In genomic region chr14:22929104-22929847, GRCh38 we compare ENCODE assay signal across 7 cellular contexts. TPM values are rescaled to one million over a fixed set of nuclear protein-coding genes. Genes with fewer than 3 reads are reported as not detected.
DNase-seq lines count a peak whose midpoint lies in the region; ATAC-seq and TF ChIP-seq lines count a peak whose summit lies in the region.

PRMT5 (minus strand) TSS chr14:22929376; CDS start chr14:22929361, 15 bp downstream.

- no peaks in the 10 kb centered on the region for H4K20me1 ChIP-seq in hepatocyte (ENCODE audit: insufficient read depth, poor library complexity, severe bottlenecking)

- 2% methylated on average over 45 of the region's 47 CpGs for WGBS in hepatocyte (ENCODE audit: low lambda C conversion rate, missing lambda C conversion rate)

- no peak for TF ChIP-seq CTCF in astrocyte of the spinal cord (IDR thresholded peaks at IDR 0.05; ENCODE audit: low read depth, low read length)
- TF ChIP-seq CTCF in hepatocyte (IDR thresholded peaks at IDR 0.05; ENCODE audit: poor library complexity), result no peak

- peak; percentile 92 for ATAC-seq in GM18517 (IDR thresholded peaks at IDR 0.05; ENCODE audit: unreplicated experiment)
- ATAC-seq in HG03039 (IDR thresholded peaks at IDR 0.05; ENCODE audit: unreplicated experiment), result peak; percentile 90

- no peaks in the 10 kb centered on the region for H3K27me3 ChIP-seq in hepatocyte

- no peaks in the 10 kb centered on the region for H3K9me2 ChIP-seq in hepatocyte (replicated peaks; ENCODE audit: insufficient read depth)

- peak within 1 kb of the TSS; percentile 86 for H3K27ac ChIP-seq in hepatocyte

- in situ Hi-C loops in astrocyte of the spinal cord (cut with HindIII; ENCODE audit: low sequenced_read_pairs), result no loop called here

- H3K4me2 ChIP-seq in hepatocyte, result peak within 1 kb of the TSS; percentile 93

- peak within 1 kb of the TSS; percentile 63 for H2AFZ ChIP-seq in hepatocyte

- no peaks in the 10 kb centered on the region for H3K36me3 ChIP-seq in hepatocyte (replicated peaks; ENCODE audit: insufficient read depth, low read depth)

- no peaks in the 10 kb centered on the region for H3K9me3 ChIP-seq in hepatocyte (ENCODE audit: low read depth)

- H3K79me2 ChIP-seq in hepatocyte, result peaks cover 21% of the 10 kb centered on the region

- peaks cover 4% of the 10 kb centered on the region for H3K4me1 ChIP-seq in hepatocyte (ENCODE audit: insufficient read depth)

- peak within 1 kb of the TSS; percentile 95 for H3K4me3 ChIP-seq in astrocyte of the spinal cord (ENCODE audit: low read depth, low read length)
- peak within 1 kb of the TSS; percentile 44 for H3K4me3 ChIP-seq in hepatocyte

- DNase-seq in NCI-H2081 (lab: John Stamatoyannopoulos, UW) (peak; percentile 98 to 99), T1000 (lab: John Stamatoyannopoulos, UW) (peak; percentile 97), astrocyte of the spinal cord (ENCODE audit: low read depth, low spot score) (peak; percentile 100), hepatocyte (ENCODE audit: low spot score) (peak; percentile 99), renal cortical epithelial cell (ENCODE audit: low read depth) (peak; percentile 99)

RNA-seq across cellular contexts. Expression of gene PRMT5, which starts in this region (rescaled TPM):
- total RNA-seq in hepatocyte (38.9 and 52.2 TPM in 2 replicates), renal cortical epithelial cell (74.3 and 78.0 TPM in 2 replicates)
- polyA plus RNA-seq in hepatocyte, result 54.1 and 72.3 TPM in 2 replicates

Comparison
In these comparisons a context has a peak if more than half of its experiments do, and no peak if none do; other contexts are left out.
1. Peak in every context shown above with its lines: DNase-seq, ATAC-seq, H3K4me3 ChIP-seq and H3K27ac ChIP-seq.